13 cellular contexts compared by ENCODE assay signal in the genomic region with DNA sequence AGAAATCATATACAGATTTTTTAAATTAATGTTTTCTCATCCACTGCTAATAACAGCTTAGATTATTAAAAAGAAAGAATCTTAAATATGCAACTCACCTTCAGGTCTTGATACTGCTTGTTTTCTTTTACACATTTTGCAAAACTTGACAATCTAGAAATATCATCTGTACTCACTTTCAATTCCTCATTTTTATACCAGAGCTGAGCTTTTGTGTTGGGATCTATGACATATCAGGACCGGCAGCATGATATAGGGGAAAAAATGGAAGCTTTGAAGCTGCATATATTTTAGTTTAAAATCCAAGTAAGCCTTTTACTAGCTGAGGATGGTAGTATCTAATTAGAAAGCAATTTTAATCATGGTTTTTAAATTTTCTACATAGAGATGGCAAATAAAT.
A peak's percentile ranks its signal among the peaks of the same experiment; 100 is the strongest.
DNase-seq lines count a peak whose midpoint lies in the region; ATAC-seq lines count a peak whose summit lies in the region.
"Had no signal": no experiment of that assay in that cellular context is flagged by ENCODE, and none has a peak within 500 bp of the region (broad histone marks: within the 10 kb centered on the region; RNA-seq: fewer than 3 reads in every experiment).

No MANE protein-coding gene starts in this region.

- no peak for DNase-seq in naive B cell
- DNase-seq in stimulated activated naive CD4-positive, alpha-beta T cell treated with Interleukin-2 at 50 U/mL for 16 hours (lab: John Stamatoyannopoulos, UW): no peak
- no peak for DNase-seq in left colon
- no peak for DNase-seq in HT-29 (ENCODE audit: low spot score)
- DNase-seq: GDM1, NCI-H2107, sigmoid colon had no signal

- intact Hi-C loops in left colon (cut with DNase I, micrococcal nuclease): no loop called here

- ATAC-seq in GM18517 (IDR thresholded peaks at IDR 0.05; ENCODE audit: unreplicated experiment): peak; percentile 47
- ATAC-seq in GM21515 (IDR thresholded peaks at IDR 0.05; ENCODE audit: unreplicated experiment): peak; percentile 53
- ATAC-seq in HG03342 (IDR thresholded peaks at IDR 0.05; ENCODE audit: unreplicated experiment): peak; percentile 38
- peak; percentile 35 to 46 for ATAC-seq in naive B cell (ENCODE audit: low read depth in 2 of 2)
- ATAC-seq in left colon: no peak
- ATAC-seq: gastroesophageal sphincter, PC-3 had no signal

- H3K27me3 Mint-ChIP-seq in naive B cell: peaks cover 6 to 16% (median 11%) of the 10 kb centered on the region in 3 donors

- H3K27ac Mint-ChIP-seq in naive B cell: no peak overlapping the region
- H3K27ac Mint-ChIP-seq: activated T-helper 17 cell treated with anti-CD3 and anti-CD28 coated beads, Interleukin-2, amount 50 U/mL, for 72 hours had no signal

- peaks cover 9 to 18% (median 16%) of the 10 kb centered on the region in 3 donors for H3K4me1 Mint-ChIP-seq in naive B cell

- H3K9me3 Mint-ChIP-seq in naive B cell: peaks cover 0 to 3% (median 0%) of the 10 kb centered on the region in 7 donors
- H3K9me3 Mint-ChIP-seq: activated T-helper 17 cell treated with anti-CD3 and anti-CD28 coated beads, Interleukin-2, amount 50 U/mL, for 72 hours had no signal

- H3K4me3 Mint-ChIP-seq in naive B cell: no peak overlapping the region
- H3K4me3 Mint-ChIP-seq: activated T-helper 17 cell treated with anti-CD3 and anti-CD28 coated beads, Interleukin-2, amount 50 U/mL, for 72 hours had no signal

- H3K36me3 Mint-ChIP-seq in naive B cell: no peaks in the 10 kb centered on the region
